Comparison of ENCODE assay signal across 8 cellular contexts in the genomic region with DNA sequence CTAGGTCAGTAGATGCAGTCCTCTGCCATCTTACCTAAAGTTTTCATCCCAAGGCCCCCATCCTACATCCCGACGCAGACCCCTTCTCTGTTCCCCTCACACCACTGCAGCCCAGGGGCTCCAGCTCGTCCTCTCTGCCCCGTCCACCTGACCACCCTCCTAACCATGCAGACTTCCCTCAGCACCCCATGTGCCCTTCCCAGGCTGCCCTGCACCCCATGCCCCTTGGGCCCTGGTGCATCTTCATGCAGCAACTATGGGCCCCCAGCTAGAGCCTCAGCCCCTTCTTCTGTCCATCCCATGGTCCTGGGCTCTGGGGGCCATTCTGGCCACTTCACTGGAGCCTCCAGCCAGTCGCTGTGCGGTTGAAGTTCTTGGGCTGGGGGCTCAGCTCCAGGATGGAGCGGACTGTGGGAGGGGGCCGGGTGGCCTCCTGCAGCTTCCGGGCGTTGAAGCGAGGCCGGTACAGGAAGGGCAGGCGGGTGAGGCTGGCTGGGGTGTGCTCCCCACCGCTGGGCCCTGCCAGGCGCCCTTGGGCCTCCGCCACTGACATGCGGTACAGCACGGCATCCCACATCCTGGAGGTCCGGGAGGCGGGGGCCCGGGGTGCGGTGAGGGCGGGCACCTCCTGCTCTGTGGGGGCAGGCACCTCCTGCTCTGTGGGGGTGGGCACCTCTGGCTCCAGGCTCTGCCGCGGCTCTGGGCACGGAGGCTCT. TPM values are rescaled to one million over a fixed set of nuclear protein-coding genes. Genes with fewer than 3 reads are reported as not detected.
DNase-seq lines count a peak whose midpoint lies in the region; ATAC-seq and TF ChIP-seq lines count a peak whose summit lies in the region.
"Had no signal": no experiment of that assay in that cellular context is flagged by ENCODE, and none has a peak within 500 bp of the region (broad histone marks: within the 10 kb centered on the region; RNA-seq: fewer than 3 reads in every experiment).

No MANE protein-coding gene starts in this region.

- TF ChIP-seq CTCF in type B pancreatic cell (conservative IDR thresholded peaks at IDR 0.05) = no peak

- intact Hi-C loops in posterior vena cava (cut with DNase I) = loop anchor here in 1 of 2 donors (10.0 kb wide), 1 partner anchor 266 kb away; no protein-coding TSS in a partner anchor

- peaks cover 2% of the 10 kb centered on the region for H3K36me3 Mint-ChIP-seq in activated naive CD4-positive, alpha-beta T cell treated with anti-CD3 and anti-CD28 coated beads, Interleukin-2, amount 50 U/mL, for 24 hours
- H3K36me3 Mint-ChIP-seq in type B pancreatic cell = no peaks in the 10 kb centered on the region
- H3K36me3 Mint-ChIP-seq: IgD-negative memory B cell had no signal

- H3K27ac Mint-ChIP-seq in activated naive CD4-positive, alpha-beta T cell treated with anti-CD3 and anti-CD28 coated beads, Interleukin-2, amount 50 U/mL, for 24 hours = peak overlapping the region; percentile 56
- no peak overlapping the region for H3K27ac Mint-ChIP-seq in type B pancreatic cell

- DNase-seq in activated CD4-positive, CD25-positive, alpha-beta regulatory T cell treated with anti-CD3 and anti-CD28 coated beads, Interleukin-2, amount 50 U/mL, for 16 hours (ENCODE audit: low read depth, low spot score) = peak; percentile 38
- DNase-seq in posterior vena cava (ENCODE audit: low spot score) (peak; percentile 86), type B pancreatic cell (ENCODE audit: extremely low spot score, unreplicated experiment) (peak; percentile 66), C1 segment of cervical spinal cord (lab: John Stamatoyannopoulos, UW) (no peak), NCI-H146 treated with DMSO at 0.1 percent for 48 hours (lab: John Stamatoyannopoulos, UW; ENCODE audit: unreplicated experiment) (no peak)

- no peaks in the 10 kb centered on the region for H3K27me3 Mint-ChIP-seq in activated naive CD4-positive, alpha-beta T cell treated with anti-CD3 and anti-CD28 coated beads, Interleukin-2, amount 50 U/mL, for 24 hours
- H3K27me3 Mint-ChIP-seq in type B pancreatic cell = no peaks in the 10 kb centered on the region
- H3K27me3 Mint-ChIP-seq: IgD-negative memory B cell had no signal

- H3K4me3 Mint-ChIP-seq in activated naive CD4-positive, alpha-beta T cell treated with anti-CD3 and anti-CD28 coated beads, Interleukin-2, amount 50 U/mL, for 24 hours = peak overlapping the region; percentile 46
- H3K4me3 Mint-ChIP-seq in type B pancreatic cell = no peak overlapping the region

- peaks cover 30% of the 10 kb centered on the region for H3K4me1 Mint-ChIP-seq in activated naive CD4-positive, alpha-beta T cell treated with anti-CD3 and anti-CD28 coated beads, Interleukin-2, amount 50 U/mL, for 24 hours
- H3K4me1 Mint-ChIP-seq in type B pancreatic cell (ENCODE audit: unreplicated experiment) = no peaks in the 10 kb centered on the region

- no peak for ATAC-seq in GM19328 (IDR thresholded peaks at IDR 0.05; ENCODE audit: unreplicated experiment)

- H3K9me3 Mint-ChIP-seq in activated naive CD4-positive, alpha-beta T cell treated with anti-CD3 and anti-CD28 coated beads, Interleukin-2, amount 50 U/mL, for 24 hours = no peaks in the 10 kb centered on the region
- H3K9me3 Mint-ChIP-seq in type B pancreatic cell = no peaks in the 10 kb centered on the region
- H3K9me3 Mint-ChIP-seq: IgD-negative memory B cell had no signal

RNA-seq across cellular contexts. Expression of gene PRR33, which starts 2.7 kb away (rescaled TPM):
- total RNA-seq in posterior vena cava = under 1 TPM in 1 of 2 donors, not detected in 1; 0.14 TPM
- not detected in 2 replicates for total RNA-seq in type B pancreatic cell (ENCODE audit: low replicate concordance)

RNA-seq across cellular contexts. Expression of gene TNNT3, which starts 30.5 kb away (rescaled TPM):
- total RNA-seq in posterior vena cava (10 to 100 TPM; 17.9 to 45.3 TPM), type B pancreatic cell (ENCODE audit: low replicate concordance) (17.3 and 40.9 TPM in 2 replicates)

RNA-seq across cellular contexts. Expression of gene LSP1, which starts 36.1 kb away (rescaled TPM):
- total RNA-seq in posterior vena cava = 100 to 1,000 TPM in 1 of 2 donors, 10 to 100 TPM in 1; 39.1 to 122 TPM
- 0.50 and 0.53 TPM in 2 replicates for total RNA-seq in type B pancreatic cell (ENCODE audit: low replicate concordance)

RNA-seq across cellular contexts. Expression of gene TNNI2, which starts 50.2 kb away (rescaled TPM):
- total RNA-seq in posterior vena cava (1 to 10 TPM; 1.0 to 1.3 TPM), type B pancreatic cell (ENCODE audit: low replicate concordance) (1.7 and 3.9 TPM in 2 replicates)

RNA-seq across cellular contexts. Expression of gene SYT8, which starts 54.2 kb away (rescaled TPM):
- total RNA-seq in posterior vena cava (not detected), type B pancreatic cell (ENCODE audit: low replicate concordance) (4.5 and 7.9 TPM in 2 replicates)

Comparison
In these comparisons a context has a peak if more than half of its experiments do, and no peak if none do; other contexts are left out.
1. DNase-seq: peak in activated CD4-positive, CD25-positive, alpha-beta regulatory T cell treated with anti-CD3 and anti-CD28 coated beads, Interleukin-2, amount 50 U/mL, for 16 hours (single experiment), posterior vena cava (single experiment) and type B pancreatic cell (single experiment); none in C1 segment of cervical spinal cord (0 of 14) and NCI-H146 treated with DMSO at 0.1 percent for 48 hours (single experiment).
2. RNA of gene LSP1, which starts 36.1 kb away (total RNA-seq): 39.1 to 122 TPM in posterior vena cava; 0.50 to 0.53 TPM in type B pancreatic cell; every median in the first group is over 10 times any median in the second.